Comparison of ENCODE assay signal across 8 cellular contexts in genomic region chr11:2699531-2700414, GRCh38. TPM values are rescaled to one million over a fixed set of nuclear protein-coding genes. Genes with fewer than 3 reads are reported as not detected.
DNase-seq lines count a peak whose midpoint lies in the region; ATAC-seq and TF ChIP-seq lines count a peak whose summit lies in the region.

Gene KCNQ1OT1, minus strand, starts transcription at chr11:2699994.

- H3K4me3 ChIP-seq in DND-41 (ENCODE audit: low read depth in 1 of 2, low read length in 2 of 2) (peak within 1 kb of the TSS; percentile 42 to 62; a peak in 3 of 4 replicates), KMS-11 (IDR thresholded peaks at IDR 0.05; ENCODE audit: insufficient read depth, low read depth, low read length) (no peak within 1 kb of the TSS), fibroblast of pulmonary artery (replicated peaks; ENCODE audit: low read depth, low read length) (peak within 1 kb of the TSS; percentile 88)

- H3K9me3 Mint-ChIP-seq in activated T-helper 2 cell treated with anti-CD3 and anti-CD28 coated beads, Interferon-gamma antibody, Interleukin-2, Interleukin-4, amounts not matched to agents 10 μg/mL and 5 μg/mL and 100 μg/mL, durations not matched to agents 14 hours and 24 hours and 36 hours, result no peaks in the 10 kb centered on the region
- no peaks in the 10 kb centered on the region for H3K9me3 Mint-ChIP-seq in nephron

- no peaks in the 10 kb centered on the region for H3K27me3 Mint-ChIP-seq in activated T-helper 2 cell treated with anti-CD3 and anti-CD28 coated beads, Interferon-gamma antibody, Interleukin-2, Interleukin-4, amounts not matched to agents 10 μg/mL and 5 μg/mL and 100 μg/mL, durations not matched to agents 14 hours and 24 hours and 36 hours (ENCODE audit: low read depth)
- H3K27me3 Mint-ChIP-seq in nephron (ENCODE audit: low read depth), result no peaks in the 10 kb centered on the region

- peaks cover 36% of the 10 kb centered on the region for H3K4me1 ChIP-seq in DND-41 (ENCODE audit: insufficient read depth, low read length)
- H3K4me1 ChIP-seq in KMS-11 (ENCODE audit: low read depth, poor library complexity, severe bottlenecking), result peaks cover 42% of the 10 kb centered on the region

- no peaks in the 10 kb centered on the region for H3K27me3 ChIP-seq in DND-41 (ENCODE audit: insufficient read depth, low read length, poor library complexity)
- no peaks in the 10 kb centered on the region for H3K27me3 ChIP-seq in KMS-11 (ENCODE audit: insufficient read depth, low read depth)

- ATAC-seq in DND-41 (ENCODE audit: insufficient read depth, low read depth) (peak; percentile 95), GM21723 (IDR thresholded peaks at IDR 0.05; ENCODE audit: unreplicated experiment) (peak; percentile 88)

- no peaks in the 10 kb centered on the region for H3K9me3 ChIP-seq in DND-41 (ENCODE audit: insufficient read depth, low read length, severe bottlenecking)

- peaks cover 9% of the 10 kb centered on the region; the same call in 1 of the 2 replicates for H4K20me1 ChIP-seq in DND-41 (ENCODE audit: insufficient read depth, low read length)
- H4K20me1 ChIP-seq in KMS-11 (ENCODE audit: insufficient read depth), result peaks cover 18% of the 10 kb centered on the region

- H3K4me2 ChIP-seq in DND-41 (ENCODE audit: insufficient read depth, low read length) (peak within 1 kb of the TSS; percentile 75), KMS-11 (peak within 1 kb of the TSS; percentile 85)

- H3K27ac Mint-ChIP-seq in activated T-helper 2 cell treated with anti-CD3 and anti-CD28 coated beads, Interferon-gamma antibody, Interleukin-2, Interleukin-4, amounts not matched to agents 10 μg/mL and 5 μg/mL and 100 μg/mL, durations not matched to agents 14 hours and 24 hours and 36 hours, result peak within 1 kb of the TSS; percentile 47
- peak within 1 kb of the TSS; percentile 85 to 99 (median 95) for H3K27ac Mint-ChIP-seq in nephron

- TF ChIP-seq CTCF in DND-41 (IDR thresholded peaks at IDR 0.05; ENCODE audit: borderline replicate concordance, extremely low read depth, low read length, poor library complexity, severe bottlenecking), result peak; percentile 15
- TF ChIP-seq CTCF in KMS-11 (conservative IDR thresholded peaks at IDR 0.05; ENCODE audit: low read depth, low read length), result no peak
- no peak for TF ChIP-seq CTCF in fibroblast of pulmonary artery (IDR thresholded peaks at IDR 0.05; ENCODE audit: low read length, missing control alignments)
- TF ChIP-seq CTCF in nephron (IDR thresholded peaks at IDR 0.05; ENCODE audit: unreplicated experiment in 3 of 3), result no peak

- H3K27ac ChIP-seq in DND-41 (ENCODE audit: low read length) (peak within 1 kb of the TSS; percentile 85), KMS-11 (peak within 1 kb of the TSS; percentile 92)

- peak within 1 kb of the TSS; percentile 88 for H3K9ac ChIP-seq in DND-41 (ENCODE audit: low read depth, low read length)
- H3K9ac ChIP-seq in KMS-11, result peak within 1 kb of the TSS; percentile 92

- H2AFZ ChIP-seq in DND-41 (ENCODE audit: low read depth, low read length), result peak within 1 kb of the TSS; percentile 83
- H2AFZ ChIP-seq in KMS-11 (ENCODE audit: low read depth), result peak within 1 kb of the TSS; percentile 35

- H3K36me3 Mint-ChIP-seq in activated T-helper 2 cell treated with anti-CD3 and anti-CD28 coated beads, Interferon-gamma antibody, Interleukin-2, Interleukin-4, amounts not matched to agents 10 μg/mL and 5 μg/mL and 100 μg/mL, durations not matched to agents 14 hours and 24 hours and 36 hours (ENCODE audit: low read depth), result peaks cover 5% of the 10 kb centered on the region
- peaks cover under 1% of the 10 kb centered on the region for H3K36me3 Mint-ChIP-seq in nephron (ENCODE audit: low read depth)

- H3K36me3 ChIP-seq in DND-41 (ENCODE audit: insufficient read depth, low read length) (no peaks in the 10 kb centered on the region; the same call in 1 of the 2 replicates), KMS-11 (ENCODE audit: insufficient read depth) (no peaks in the 10 kb centered on the region)

- H3K4me3 Mint-ChIP-seq in activated T-helper 2 cell treated with anti-CD3 and anti-CD28 coated beads, Interferon-gamma antibody, Interleukin-2, Interleukin-4, amounts not matched to agents 10 μg/mL and 5 μg/mL and 100 μg/mL, durations not matched to agents 14 hours and 24 hours and 36 hours (ENCODE audit: low read depth), result peak within 1 kb of the TSS; percentile 86
- peak within 1 kb of the TSS; percentile 93 to 96 (median 94) for H3K4me3 Mint-ChIP-seq in nephron

- intact Hi-C loops in activated T-helper 2 cell treated with anti-CD3 and anti-CD28 coated beads, Interferon-gamma antibody, Interleukin-2, Interleukin-4, amounts not matched to agents 10 μg/mL and 5 μg/mL and 100 μg/mL, durations not matched to agents 14 hours and 24 hours and 36 hours (cut with micrococcal nuclease), result no loop called here

- peaks cover 9% of the 10 kb centered on the region for H3K4me1 Mint-ChIP-seq in activated T-helper 2 cell treated with anti-CD3 and anti-CD28 coated beads, Interferon-gamma antibody, Interleukin-2, Interleukin-4, amounts not matched to agents 10 μg/mL and 5 μg/mL and 100 μg/mL, durations not matched to agents 14 hours and 24 hours and 36 hours (ENCODE audit: low read depth)
- peaks cover 81% of the 10 kb centered on the region for H3K4me1 Mint-ChIP-seq in nephron

- DNase-seq in DND-41 (peak; percentile 92), RKO (ENCODE audit: low spot score) (peak; percentile 92), fibroblast of pulmonary artery (ENCODE audit: low read depth) (peak; percentile 95)
- DNase-seq in activated T-helper 2 cell treated with anti-CD3 and anti-CD28 coated beads, Interferon-gamma antibody, Interleukin-2, Interleukin-4, amounts not matched to agents 10 μg/mL and 5 μg/mL and 100 μg/mL, durations not matched to agents 14 hours and 24 hours and 36 hours (ENCODE audit: low spot score), result peak; percentile 85
- DNase-seq in stimulated activated naive CD4-positive, alpha-beta T cell treated with Interleukin-2 at 50 U/mL for 16 hours (lab: John Stamatoyannopoulos, UW), result peak; percentile 84

- H3K79me2 ChIP-seq in DND-41 (ENCODE audit: insufficient read depth, low read length) (peaks cover 14% of the 10 kb centered on the region), KMS-11 (ENCODE audit: insufficient read depth, low read depth) (peaks cover 49% of the 10 kb centered on the region)

RNA-seq across cellular contexts. Expression of gene KCNQ1OT1, which starts in this region (rescaled TPM):
- total RNA-seq in activated T-helper 2 cell treated with anti-CD3 and anti-CD28 coated beads, Interferon-gamma antibody, Interleukin-2, Interleukin-4, amounts not matched to agents 10 μg/mL and 5 μg/mL and 100 μg/mL, durations not matched to agents 14 hours and 24 hours and 36 hours, result 0.68 and 0.74 TPM in 2 replicates

Comparison
In these comparisons a context has a peak if more than half of its experiments do, and no peak if none do; other contexts are left out.
1. Peak in DNase-seq in activated T-helper 2 cell treated with anti-CD3 and anti-CD28 coated beads, Interferon-gamma antibody, Interleukin-2, Interleukin-4, amounts not matched to agents 10 μg/mL and 5 μg/mL and 100 μg/mL, durations not matched to agents 14 hours and 24 hours and 36 hours; RNA of the gene not detected or under 1 TPM.